Comparison of ENCODE assay signal across 1 cellular context in the genomic region with DNA sequence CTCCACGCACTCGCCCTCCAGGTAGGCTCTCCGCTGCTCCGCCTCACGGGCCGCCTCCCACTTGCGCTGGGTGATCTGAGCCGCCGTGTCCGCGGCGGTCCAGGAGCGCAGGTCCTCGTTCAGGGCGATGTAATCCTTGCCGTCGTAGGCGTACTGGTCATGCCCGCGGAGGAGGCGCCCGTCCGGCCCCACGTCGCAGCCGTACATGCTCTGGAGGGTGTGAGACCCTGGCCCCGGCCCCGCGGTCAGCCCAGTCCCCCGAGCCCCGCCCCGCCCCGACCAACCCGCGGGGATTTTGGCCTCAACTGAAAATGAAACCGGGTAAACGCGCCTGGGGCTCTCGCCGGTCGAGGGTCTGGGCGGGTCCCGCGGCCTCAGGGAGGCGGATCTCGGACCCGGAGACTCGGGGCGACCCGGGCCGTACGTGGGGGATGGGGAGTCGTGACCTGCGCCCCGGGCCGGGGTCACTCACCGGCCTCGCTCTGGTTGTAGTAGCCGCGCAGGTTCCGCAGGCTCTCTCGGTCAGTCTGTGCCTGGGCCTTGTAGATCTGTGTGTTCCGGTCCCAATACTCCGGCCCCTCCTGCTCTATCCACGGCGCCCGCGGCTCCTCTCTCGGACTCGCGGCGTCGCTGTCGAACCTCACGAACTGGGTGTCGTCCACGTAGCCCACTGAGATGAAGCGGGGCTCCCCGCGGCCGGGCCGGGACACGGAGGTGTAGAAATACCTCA.
TF ChIP-seq lines count a peak whose summit lies in the region.

No MANE protein-coding gene starts in this region.

TF ChIP-seq in WTC11, 78 proteins besides CTCF, POLR2A, EP300 and RAD21 (continued from another document):
- TF ChIP-seq NFATC4 (CRISPR knock-in tag; IDR thresholded peaks at IDR 0.05): no peak
TF ChIP-seq in WTC11: peak in this region for 0.
